In genomic region chr6:10747251-10747972, GRCh38 we compare ENCODE assay signal across 1 cellular context.
TF ChIP-seq lines count a peak whose summit lies in the region.

Gene TMEM14B (plus strand): TSS chr6:10747805. CDS start chr6:10749246, 1,441 bp downstream.

TF ChIP-seq in HepG2, 621 proteins besides CTCF, POLR2A, EP300 and RAD21 (continued from another document and continues in another):
- TF ChIP-seq ZNF232 (CRISPR knock-in tag; IDR thresholded peaks at IDR 0.05; ENCODE audit: borderline replicate concordance) (no peak; the same call in 1 of the 2 replicates), ARID5B (CRISPR knock-in tag; IDR thresholded peaks at IDR 0.05) (peak; percentile 78; the same call in 1 of the 2 replicates), ZNF256 (CRISPR knock-in tag; conservative IDR thresholded peaks at IDR 0.05) (peak; percentile 49), ZNF609 (CRISPR knock-in tag; IDR thresholded peaks at IDR 0.05; ENCODE audit: borderline replicate concordance) (peak; percentile 72; the same call in 1 of the 2 replicates), CBX5 (CRISPR knock-in tag; IDR thresholded peaks at IDR 0.05; ENCODE audit: borderline replicate concordance) (peak; percentile 58; the same call in 1 of the 2 replicates), ZNF367 (CRISPR knock-in tag; IDR thresholded peaks at IDR 0.05; ENCODE audit: borderline replicate concordance) (no peak; the same call in 1 of the 2 replicates), MTA3 (CRISPR knock-in tag; IDR thresholded peaks at IDR 0.05) (no peak), PHF5A (CRISPR knock-in tag; IDR thresholded peaks at IDR 0.05; ENCODE audit: low read depth, unreplicated experiment) (no peak), ZNF280B (CRISPR knock-in tag; IDR thresholded peaks at IDR 0.05; ENCODE audit: borderline replicate concordance) (peak; percentile 82), KDM5A (IDR thresholded peaks at IDR 0.05; ENCODE audit: borderline replicate concordance, low read length) (peak; percentile 76; the same call in 1 of the 2 replicates), ZNF792 (CRISPR knock-in tag; IDR thresholded peaks at IDR 0.05) (peak; percentile 90), BCL3 (CRISPR knock-in tag; IDR thresholded peaks at IDR 0.05) (no peak; the same call in 1 of the 2 replicates), TFAP4 (IDR thresholded peaks at IDR 0.05; ENCODE audit: borderline replicate concordance, low read depth) (peak; percentile 73; the same call in 1 of the 2 replicates), U2AF1 (optimal IDR thresholded peaks at IDR 0.05; ENCODE audit: low read depth, low read length) (no peak), MIER2 (CRISPR knock-in tag; IDR thresholded peaks at IDR 0.05) (peak; percentile 75), CHD2 (IDR thresholded peaks at IDR 0.05; ENCODE audit: low read depth, low read length) (peak; percentile 66; the same call in 1 of the 2 replicates), MXD4 (CRISPR knock-in tag; IDR thresholded peaks at IDR 0.05) (peak; percentile 83; the same call in 1 of the 2 replicates), ZNF652 (CRISPR knock-in tag; IDR thresholded peaks at IDR 0.05; ENCODE audit: borderline replicate concordance, low read depth) (no peak), AKNA (CRISPR knock-in tag; IDR thresholded peaks at IDR 0.05; ENCODE audit: borderline replicate concordance) (no peak), HDAC1 (CRISPR knock-in tag; IDR thresholded peaks at IDR 0.05) (peak; percentile 95), HMG20B (CRISPR knock-in tag; conservative IDR thresholded peaks at IDR 0.05) (no peak; the same call in 1 of the 2 replicates), NAIF1 (CRISPR knock-in tag; IDR thresholded peaks at IDR 0.05; ENCODE audit: borderline replicate concordance) (peak; percentile 94), ATM (IDR thresholded peaks at IDR 0.05; ENCODE audit: borderline replicate concordance) (no peak), ZNF770 (CRISPR knock-in tag; IDR thresholded peaks at IDR 0.05) (no peak; the same call in 1 of the 2 replicates), ZBTB20 (CRISPR knock-in tag; IDR thresholded peaks at IDR 0.05; ENCODE audit: borderline replicate concordance, low read depth) (peak; percentile 89; the same call in 1 of the 2 replicates), SMAD9 (CRISPR knock-in tag; IDR thresholded peaks at IDR 0.05) (0 out of 2 replicates have a peak, but pooled peaks have one; percentile 65), FOXA1 (IDR thresholded peaks at IDR 0.05) (no peak), FOXA1 (CRISPR knock-in tag; IDR thresholded peaks at IDR 0.05) (peak; percentile 41; the same call in 1 of the 2 replicates), ZNF710 (CRISPR knock-in tag; IDR thresholded peaks at IDR 0.05; ENCODE audit: borderline replicate concordance) (peak; percentile 60; the same call in 1 of the 2 replicates), MTF1 (CRISPR knock-in tag; IDR thresholded peaks at IDR 0.05) (no peak), MLX (CRISPR knock-in tag; IDR thresholded peaks at IDR 0.05) (peak; percentile 78; the same call in 1 of the 2 replicates), PCBP2 (optimal IDR thresholded peaks at IDR 0.05; ENCODE audit: low read depth, low read length, poor library complexity, severe bottlenecking) (no peak), CCDC6 (CRISPR knock-in tag; IDR thresholded peaks at IDR 0.05) (no peak; the same call in 1 of the 2 replicates)
